Comparison of ENCODE assay signal across 16 cellular contexts in the genomic region with DNA sequence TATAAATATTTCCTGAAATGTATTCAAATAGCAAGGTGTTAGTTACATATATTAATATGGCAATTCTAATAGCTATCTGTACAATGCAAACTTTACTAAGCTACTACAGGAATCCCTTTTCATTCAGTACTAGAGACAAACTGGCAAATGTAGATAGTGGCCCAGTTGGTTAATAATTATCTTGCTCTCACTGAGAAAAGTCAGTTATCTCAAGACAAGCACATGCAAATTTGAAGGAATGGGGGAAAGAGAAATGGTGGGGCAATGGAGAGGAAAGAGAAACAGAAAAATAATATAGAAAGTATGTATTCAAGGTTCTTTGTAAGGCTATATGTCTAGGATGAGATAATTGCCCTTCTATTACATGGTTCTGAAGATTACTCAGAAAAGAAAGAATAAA.
DNase-seq lines count a peak whose midpoint lies in the region; ATAC-seq, FAIRE-seq and TF ChIP-seq lines count a peak whose summit lies in the region.
"Had no signal": no experiment of that assay in that cellular context is flagged by ENCODE, and none has a peak within 500 bp of the region (broad histone marks: within the 10 kb centered on the region; RNA-seq: fewer than 3 reads in every experiment).

No MANE protein-coding gene starts in this region.

- in situ Hi-C loops in mammary epithelial cell (cut with MboI; ENCODE audit: low sequenced_read_pairs in 2 of 2) = loop anchor here in 1 of 2 donors (25.0 kb wide), 2 partner anchors 269 to 606 kb away; no protein-coding TSS in a partner anchor

- CTCF ChIA-PET in mammary epithelial cell (lab: Charles Lee; ENCODE audit: low non-redundant PET) = no interaction called here

- no peaks in the 10 kb centered on the region for H3K27me3 Mint-ChIP-seq in endodermal cell (ENCODE audit: insufficient read depth)
- H3K27me3 Mint-ChIP-seq: activated CD8-positive, alpha-beta memory T cell treated with anti-CD3 and anti-CD28 coated beads, Interleukin-2, amount 10 ng/mL, durations not matched to agents 7 days and 5 days; activated naive CD8-positive, alpha-beta T cell treated with anti-CD3 and anti-CD28 coated beads, Interleukin-2, amount 10 ng/mL, durations not matched to agents 7 days and 5 days had no signal

- H3K27ac ChIP-seq in endodermal cell (ENCODE audit: low read depth, low read length) (no peak overlapping the region), mammary epithelial cell (ENCODE audit: insufficient read depth, low read depth, low read length) (no peak overlapping the region)
- H3K27ac ChIP-seq: tibial artery had no signal

- H3K36me3 Mint-ChIP-seq in endodermal cell (ENCODE audit: low read depth) = no peaks in the 10 kb centered on the region
- H3K36me3 Mint-ChIP-seq: activated CD8-positive, alpha-beta memory T cell treated with anti-CD3 and anti-CD28 coated beads, Interleukin-2, amount 10 ng/mL, durations not matched to agents 7 days and 5 days; activated naive CD8-positive, alpha-beta T cell treated with anti-CD3 and anti-CD28 coated beads, Interleukin-2, amount 10 ng/mL, durations not matched to agents 7 days and 5 days had no signal

- H4K20me1 ChIP-seq in mammary epithelial cell (ENCODE audit: insufficient read depth, low read length) = no peaks in the 10 kb centered on the region

- H3K4me1 ChIP-seq in endodermal cell (ENCODE audit: control insufficient read depth, insufficient read depth, low read length) (peaks cover 16% of the 10 kb centered on the region), mammary epithelial cell (ENCODE audit: insufficient read depth, low read length) (no peaks in the 10 kb centered on the region)
- H3K4me1 ChIP-seq: tibial artery had no signal

- intact Hi-C loops in mammary epithelial cell (cut with micrococcal nuclease) = no loop called here

- peak overlapping the region; percentile 48 for H3K4me3 ChIP-seq in endodermal cell (ENCODE audit: low read length)
- no peak overlapping the region for H3K4me3 ChIP-seq in mammary epithelial cell (replicated peaks in 1 of 3; ENCODE audit: insufficient read depth in 1 of 3, low read depth in 2 of 3, low read length in 3 of 3)
- H3K4me3 ChIP-seq: tibial artery had no signal

- no peak for FAIRE-seq in GM19239 (lab: Jason Lieb, UNC)
- FAIRE-seq: G401.6, TTC549 had no signal

- ATAC-seq in GM21717 (IDR thresholded peaks at IDR 0.05; ENCODE audit: unreplicated experiment) (peak; percentile 73), HG03095 (IDR thresholded peaks at IDR 0.05; ENCODE audit: unreplicated experiment) (peak; percentile 81)
- ATAC-seq: activated CD8-positive, alpha-beta memory T cell treated with anti-CD3 and anti-CD28 coated beads, Interleukin-2, amount 10 ng/mL, durations not matched to agents 7 days and 5 days; esophagus mucosa had no signal

- H3K9ac ChIP-seq in endodermal cell (ENCODE audit: extremely low read depth, low read length, poor library complexity, severe bottlenecking) = no peak overlapping the region
- no peak overlapping the region for H3K9ac ChIP-seq in mammary epithelial cell (ENCODE audit: insufficient read depth, low read length)

- no peaks in the 10 kb centered on the region for H3K9me3 Mint-ChIP-seq in endodermal cell
- H3K9me3 Mint-ChIP-seq: activated naive CD8-positive, alpha-beta T cell treated with anti-CD3 and anti-CD28 coated beads, Interleukin-2, amount 10 ng/mL, durations not matched to agents 7 days and 5 days had no signal

- no peaks in the 10 kb centered on the region for H3K27me3 ChIP-seq in endodermal cell (ENCODE audit: control insufficient read depth, insufficient read depth, low read length, poor library complexity, severe bottlenecking)
- no peaks in the 10 kb centered on the region for H3K27me3 ChIP-seq in mammary epithelial cell (ENCODE audit: insufficient read depth, low read length)
- H3K27me3 ChIP-seq: tibial artery had no signal

- no peak overlapping the region for H3K27ac Mint-ChIP-seq in endodermal cell
- H3K27ac Mint-ChIP-seq: activated CD8-positive, alpha-beta memory T cell treated with anti-CD3 and anti-CD28 coated beads, Interleukin-2, amount 10 ng/mL, durations not matched to agents 7 days and 5 days; activated naive CD8-positive, alpha-beta T cell treated with anti-CD3 and anti-CD28 coated beads, Interleukin-2, amount 10 ng/mL, durations not matched to agents 7 days and 5 days had no signal

- TF ChIP-seq CTCF in endodermal cell (conservative IDR thresholded peaks at IDR 0.05) = no peak
- TF ChIP-seq CTCF in mammary epithelial cell (conservative IDR thresholded peaks at IDR 0.05 in 1 of 2, IDR thresholded peaks at IDR 0.05 in 1 of 2; ENCODE audit: extremely low read depth in 1 of 2, insufficient read depth in 1 of 2, low read depth in 1 of 2, low read length in 2 of 2) = no peak

- BruUV-seq in mammary epithelial cell (replicated peaks; lab: Mats Ljungman, UMichigan) = no TSS peak

- H3K9me3 ChIP-seq in endodermal cell (ENCODE audit: control insufficient read depth, low read length) = no peaks in the 10 kb centered on the region
- H3K9me3 ChIP-seq in mammary epithelial cell (replicated peaks; ENCODE audit: insufficient read depth, low read length) = no peaks in the 10 kb centered on the region
- H3K9me3 ChIP-seq: tibial artery had no signal

- no peaks in the 10 kb centered on the region for H3K79me2 ChIP-seq in mammary epithelial cell (ENCODE audit: insufficient read depth, low read length)

- no peak overlapping the region for H3K4me3 Mint-ChIP-seq in endodermal cell
- H3K4me3 Mint-ChIP-seq: activated CD8-positive, alpha-beta memory T cell treated with anti-CD3 and anti-CD28 coated beads, Interleukin-2, amount 10 ng/mL, durations not matched to agents 7 days and 5 days; activated naive CD8-positive, alpha-beta T cell treated with anti-CD3 and anti-CD28 coated beads, Interleukin-2, amount 10 ng/mL, durations not matched to agents 7 days and 5 days had no signal

- DNase-seq in GM19239 (ENCODE audit: insufficient read length, low spot score) (peak; percentile 38), endodermal cell (no peak), Ammon's horn (ENCODE audit: low spot score) (no peak), NCI-H1417 (lab: John Stamatoyannopoulos, UW) (no peak), SW480 (ENCODE audit: low spot score) (no peak), mammary epithelial cell (no peak)
- DNase-seq: activated CD8-positive, alpha-beta memory T cell treated with anti-CD3 and anti-CD28 coated beads, Interleukin-2, amount 10 ng/mL, durations not matched to agents 7 days and 5 days; activated naive CD8-positive, alpha-beta T cell treated with anti-CD3 and anti-CD28 coated beads, Interleukin-2, amount 10 ng/mL, durations not matched to agents 7 days and 5 days; mesenchymal stem cell; nucleus accumbens; tibial artery had no signal

- H3K4me2 ChIP-seq in mammary epithelial cell (ENCODE audit: insufficient read depth, low read depth, low read length) = no peak overlapping the region

- dilution Hi-C loops in mammary epithelial cell (cut with HindIII; ENCODE audit: low sequenced_read_pairs) = no loop called here

- H3K36me3 ChIP-seq in endodermal cell (ENCODE audit: control insufficient read depth, insufficient read depth, low read length) (no peaks in the 10 kb centered on the region), mammary epithelial cell (ENCODE audit: insufficient read depth, low read length) (no peaks in the 10 kb centered on the region)
- H3K36me3 ChIP-seq: tibial artery had no signal

- H2AFZ ChIP-seq in mammary epithelial cell (ENCODE audit: low read depth, low read length) = no peak overlapping the region

- H3K4me1 Mint-ChIP-seq in endodermal cell = peaks cover 37% of the 10 kb centered on the region
- H3K4me1 Mint-ChIP-seq: activated CD8-positive, alpha-beta memory T cell treated with anti-CD3 and anti-CD28 coated beads, Interleukin-2, amount 10 ng/mL, durations not matched to agents 7 days and 5 days; activated naive CD8-positive, alpha-beta T cell treated with anti-CD3 and anti-CD28 coated beads, Interleukin-2, amount 10 ng/mL, durations not matched to agents 7 days and 5 days had no signal
